29 cellular contexts compared by ENCODE assay signal in genomic region chr7:101795461-101795860, GRCh38.
"Had no signal": no experiment of that assay in that cellular context is flagged by ENCODE, and none has a peak within 500 bp of the region (broad histone marks: within the 10 kb centered on the region; RNA-seq: fewer than 3 reads in every experiment).

No MANE protein-coding gene starts in this region.

- H3K9me3 ChIP-seq: ascending aorta, breast epithelium, esophagus muscularis mucosa, gastrocnemius medialis had no signal

- H3K36me3 ChIP-seq: ascending aorta, breast epithelium, cardiac muscle cell, esophagus muscularis mucosa, gastrocnemius medialis, WERI-Rb-1 had no signal

- ATAC-seq: activated CD4-positive, CD25-positive, alpha-beta regulatory T cell treated with anti-CD3 and anti-CD28 coated beads, Interleukin-2, amount 50 U/mL, for 24 hours; activated CD8-positive, alpha-beta T cell treated with anti-CD3 and anti-CD28 coated beads for 36 hours; activated naive CD4-positive, alpha-beta T cell treated with anti-CD3 and anti-CD28 coated beads, Interleukin-2, amount 50 U/mL, for 72 hours; effector memory CD8-positive, alpha-beta T cell; foreskin keratinocyte; gastrocnemius medialis; SK-N-SH treated with all-trans-retinoic acid at 6 μM for 48 hours; T-helper 17 cell had no signal

- DNase-seq: activated B cell treated with CpG ODN at 0.5 μM for 24 hours; activated CD4-positive, alpha-beta T cell treated with anti-CD3 and anti-CD28 coated beads for 48 hours; activated CD4-positive, alpha-beta T cell treated with anti-CD3 and anti-CD28 coated beads, Interleukin-2, amount 50 U/mL, for 1 hour; activated CD4-positive, alpha-beta T cell treated with anti-CD3 and anti-CD28 coated beads, Interleukin-2, amount 50 U/mL, for 48 hours; activated CD8-positive, alpha-beta memory T cell treated with anti-CD3 and anti-CD28 coated beads for 24 hours; activated CD8-positive, alpha-beta T cell treated with anti-CD3 and anti-CD28 coated beads for 36 hours; activated gamma-delta T cell treated with Interleukin-2 at 50 U/mL for 16 hours; activated naive CD4-positive, alpha-beta T cell treated with anti-CD3 and anti-CD28 coated beads for 36 hours; activated naive CD8-positive, alpha-beta T cell treated with anti-CD3 and anti-CD28 coated beads, Interleukin-2, amount 10 ng/mL, durations not matched to agents 7 days and 5 days; activated T-cell treated with anti-CD3 and anti-CD28 coated beads, Interleukin-2, amount 50 U/mL, for 1 hour; activated T-cell treated with anti-CD3 and anti-CD28 coated beads, Interleukin-2, amount 50 U/mL, for 48 hours; cortex of kidney; dermis blood vessel endothelial cell; effector CD4-positive, alpha-beta T cell; effector memory CD8-positive, alpha-beta T cell; erythroblast; foreskin keratinocyte; gastrocnemius medialis; T-helper 1 cell; T-helper 17 cell; T1000; WERI-Rb-1 had no signal

- H3K27ac ChIP-seq: ascending aorta, breast epithelium, cardiac muscle cell, esophagus muscularis mucosa, foreskin keratinocyte, gastrocnemius medialis, WERI-Rb-1 had no signal

- H3K27me3 ChIP-seq: ascending aorta, cardiac muscle cell had no signal

- H3K4me1 ChIP-seq: ascending aorta, breast epithelium, esophagus muscularis mucosa, foreskin keratinocyte, gastrocnemius medialis had no signal

- H3K4me3 ChIP-seq: ascending aorta, breast epithelium, cardiac muscle cell, esophagus muscularis mucosa, gastrocnemius medialis had no signal
